In the genomic region with DNA sequence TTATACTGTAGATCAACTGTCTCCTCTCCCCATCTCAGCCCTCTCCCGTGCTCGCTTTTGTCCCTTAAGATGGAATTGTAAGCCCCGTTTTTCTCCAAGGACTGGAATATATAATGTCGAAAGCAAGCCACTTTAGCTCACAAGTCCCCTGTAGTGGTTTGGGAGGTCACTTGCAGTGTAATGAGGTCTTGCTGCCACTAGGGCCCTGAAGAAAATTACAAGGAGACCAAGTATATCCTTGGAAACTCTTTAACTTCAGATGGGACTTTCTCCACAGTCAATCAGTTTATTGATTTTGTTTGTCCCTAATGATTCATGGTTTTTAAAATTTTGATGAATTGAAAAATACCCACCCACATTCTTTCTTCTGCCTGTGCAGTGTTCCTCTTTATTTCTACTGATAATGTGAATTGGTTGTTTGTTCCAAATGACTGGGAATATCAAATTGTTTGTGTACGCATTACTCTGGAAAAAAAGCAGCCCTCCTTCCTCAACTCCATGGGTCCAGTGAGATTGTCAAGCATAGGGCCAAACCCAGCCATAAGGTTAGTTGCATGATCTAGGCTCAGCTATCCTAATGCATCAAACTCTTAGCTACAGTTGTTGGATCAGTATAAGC, we compare ENCODE assay signal across 11 cellular contexts.
A peak's percentile ranks its signal among the peaks of the same experiment; 100 is the strongest.
DNase-seq lines count a peak whose midpoint lies in the region; ATAC-seq and TF ChIP-seq lines count a peak whose summit lies in the region.
"Had no signal": no experiment of that assay in that cellular context is flagged by ENCODE, and none has a peak within 500 bp of the region (broad histone marks: within the 10 kb centered on the region; RNA-seq: fewer than 3 reads in every experiment).

No MANE protein-coding gene starts in this region.

- DNase-seq in MCF 10A (ENCODE audit: unreplicated experiment) (peak; percentile 18), breast epithelium (ENCODE audit: low spot score in 2 of 2) (no peak), cardiac fibroblast (ENCODE audit: low read depth in 2 of 2) (no peak), testis (no peak), NCI-H446 (lab: John Stamatoyannopoulos, UW) (no peak), DMS114 treated with DMSO at 0.1 percent for 48 hours (lab: John Stamatoyannopoulos, UW; ENCODE audit: unreplicated experiment) (no peak)
- no peak for DNase-seq in activated naive CD4-positive, alpha-beta T cell treated with anti-CD3 and anti-CD28 coated beads for 36 hours
- DNase-seq: AML-193 had no signal

- ATAC-seq in HG03432 (IDR thresholded peaks at IDR 0.05; ENCODE audit: unreplicated experiment), result peak; percentile 63
- ATAC-seq: activated naive CD4-positive, alpha-beta T cell treated with anti-CD3 and anti-CD28 coated beads, Interleukin-2, amount 50 U/mL, for 72 hours had no signal

- no peaks in the 10 kb centered on the region for H3K36me3 Mint-ChIP-seq in MCF 10A (ENCODE audit: insufficient read depth, unreplicated experiment)
- no peaks in the 10 kb centered on the region for H3K36me3 Mint-ChIP-seq in activated naive CD4-positive, alpha-beta T cell treated with anti-CD3 and anti-CD28 coated beads for 36 hours (ENCODE audit: low read depth)
- H3K36me3 Mint-ChIP-seq: activated naive CD4-positive, alpha-beta T cell treated with anti-CD3 and anti-CD28 coated beads, Interleukin-2, amount 50 U/mL, for 72 hours had no signal

- H3K27me3 Mint-ChIP-seq in MCF 10A (ENCODE audit: insufficient read depth, unreplicated experiment), result no peaks in the 10 kb centered on the region
- H3K27me3 Mint-ChIP-seq in activated naive CD4-positive, alpha-beta T cell treated with anti-CD3 and anti-CD28 coated beads for 36 hours (ENCODE audit: low read depth), result peaks cover 3% of the 10 kb centered on the region

- CTCF ChIA-PET in MCF 10A (lab: Yijun Ruan, JAX), result interaction anchor here (1.1 to 2.3 kb wide), 3 partner anchors 10 to 114 kb away, joined by 3 to 6 read pairs (median 6); no protein-coding TSS in a partner anchor
- CTCF ChIA-PET in activated naive CD4-positive, alpha-beta T cell treated with anti-CD3 and anti-CD28 coated beads for 36 hours (lab: Charles Lee), result no interaction called here

- H3K4me1 ChIP-seq in breast epithelium (no peaks in the 10 kb centered on the region), testis (no peaks in the 10 kb centered on the region)

- intact Hi-C loops in MCF 10A (cut with micrococcal nuclease) (no loop called here), breast epithelium (cut with DNase I; ENCODE audit: low total_unique reads) (no loop called here), testis (cut with DNase I; ENCODE audit: low total_unique reads) (no loop called here)
- intact Hi-C loops in activated naive CD4-positive, alpha-beta T cell treated with anti-CD3 and anti-CD28 coated beads for 36 hours (cut with micrococcal nuclease), result no loop called here

- no peak overlapping the region for H3K27ac Mint-ChIP-seq in MCF 10A (ENCODE audit: low read depth, unreplicated experiment)
- no peak overlapping the region for H3K27ac Mint-ChIP-seq in activated naive CD4-positive, alpha-beta T cell treated with anti-CD3 and anti-CD28 coated beads for 36 hours
- H3K27ac Mint-ChIP-seq: activated naive CD4-positive, alpha-beta T cell treated with anti-CD3 and anti-CD28 coated beads, Interleukin-2, amount 50 U/mL, for 72 hours had no signal

- TF ChIP-seq POLR2A in breast epithelium (IDR thresholded peaks at IDR 0.05), result no peak
- TF ChIP-seq POLR2A in testis (IDR thresholded peaks at IDR 0.05), result no peak

- H3K27ac ChIP-seq in breast epithelium (no peak overlapping the region), testis (no peak overlapping the region)
- H3K27ac ChIP-seq: SJCRH30 had no signal

- H3K4me3 Mint-ChIP-seq in MCF 10A (ENCODE audit: unreplicated experiment), result no peak overlapping the region
- no peak overlapping the region for H3K4me3 Mint-ChIP-seq in activated naive CD4-positive, alpha-beta T cell treated with anti-CD3 and anti-CD28 coated beads for 36 hours

- H3K27me3 ChIP-seq in breast epithelium, result no peaks in the 10 kb centered on the region
- H3K27me3 ChIP-seq in testis, result no peaks in the 10 kb centered on the region
- H3K27me3 ChIP-seq: SJCRH30 had no signal

- POLR2A ChIA-PET in MCF 10A (lab: Yijun Ruan, JAX), result interaction anchor here (0.9 kb wide), 1 partner anchor 30 kb away, joined by 3 read pairs; no protein-coding TSS in a partner anchor

- peaks cover 6% of the 10 kb centered on the region for H3K4me1 Mint-ChIP-seq in MCF 10A (ENCODE audit: insufficient read depth, unreplicated experiment)
- H3K4me1 Mint-ChIP-seq in activated naive CD4-positive, alpha-beta T cell treated with anti-CD3 and anti-CD28 coated beads for 36 hours (ENCODE audit: low read depth), result no peaks in the 10 kb centered on the region

- no TSS peak for BruUV-seq in MCF 10A (replicated peaks; lab: Mats Ljungman, UMichigan)

- 47 to 67% methylated on average over 5 of the region's 5 CpGs for WGBS in testis, 2 donors

- no peaks in the 10 kb centered on the region for H3K36me3 ChIP-seq in breast epithelium
- H3K36me3 ChIP-seq in testis (ENCODE audit: low read depth, missing control alignments), result no peaks in the 10 kb centered on the region
- H3K36me3 ChIP-seq: SJCRH30 had no signal

- H3K9me3 Mint-ChIP-seq in MCF 10A (ENCODE audit: unreplicated experiment), result no peaks in the 10 kb centered on the region
- no peaks in the 10 kb centered on the region for H3K9me3 Mint-ChIP-seq in activated naive CD4-positive, alpha-beta T cell treated with anti-CD3 and anti-CD28 coated beads for 36 hours
- H3K9me3 Mint-ChIP-seq: activated naive CD4-positive, alpha-beta T cell treated with anti-CD3 and anti-CD28 coated beads, Interleukin-2, amount 50 U/mL, for 72 hours had no signal

- no peaks in the 10 kb centered on the region for H3K9me3 ChIP-seq in breast epithelium
- no peaks in the 10 kb centered on the region for H3K9me3 ChIP-seq in testis
- H3K9me3 ChIP-seq: SJCRH30 had no signal

- H3K4me3 ChIP-seq in breast epithelium (no peak overlapping the region), cardiac fibroblast (replicated peaks in 1 of 2; ENCODE audit: low read depth in 2 of 2, low read length in 2 of 2) (no peak overlapping the region), testis (no peak overlapping the region)
- H3K4me3 ChIP-seq: SJCRH30 had no signal

- TF ChIP-seq CTCF in MCF 10A (IDR thresholded peaks at IDR 0.05; ENCODE audit: unreplicated experiment) (peak; percentile 50), breast epithelium (IDR thresholded peaks at IDR 0.05) (no peak), cardiac fibroblast (IDR thresholded peaks at IDR 0.05; ENCODE audit: low read depth, low read length) (peak; percentile 28), testis (IDR thresholded peaks at IDR 0.05) (peak in 2 of 3 experiments; percentile 28 to 41)

Comparison
In these comparisons a context has a peak if more than half of its experiments do, and no peak if none do; other contexts are left out.
1. CTCF ChIP-seq: peak in MCF 10A (single experiment), cardiac fibroblast (single experiment) and testis (2 of 3); none in breast epithelium (0 of 3).